Comparison of ENCODE assay signal across 20 cellular contexts in the genomic region with DNA sequence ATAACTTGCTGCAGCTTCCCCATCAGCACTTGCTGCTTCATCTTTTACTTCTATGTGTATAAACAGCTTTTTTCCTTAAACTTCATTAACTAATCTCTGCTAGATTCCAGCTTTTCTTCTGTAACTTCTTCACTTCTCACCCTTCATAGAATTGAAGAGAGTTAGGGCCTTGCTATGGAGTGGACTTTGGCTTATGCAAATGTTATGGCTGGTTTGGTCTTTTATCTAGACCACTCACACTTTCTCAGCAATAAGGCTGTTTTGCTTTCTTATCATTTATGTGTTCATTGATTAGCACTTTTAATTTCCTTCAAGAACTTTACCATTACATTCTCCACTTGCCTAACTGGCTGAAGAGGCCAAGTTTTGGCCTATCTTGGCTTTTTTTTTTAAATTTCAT.
A peak's percentile ranks its signal among the peaks of the same experiment; 100 is the strongest.
DNase-seq lines count a peak whose midpoint lies in the region; ATAC-seq, FAIRE-seq and TF ChIP-seq lines count a peak whose summit lies in the region.
"Had no signal": no experiment of that assay in that cellular context is flagged by ENCODE, and none has a peak within 500 bp of the region (broad histone marks: within the 10 kb centered on the region; RNA-seq: fewer than 3 reads in every experiment).

No MANE protein-coding gene starts in this region.

- H3K27ac ChIP-seq in MM.1S (ENCODE audit: low read length): no peak overlapping the region
- H3K27ac ChIP-seq: A549; BLaER1 treated with 17β-estradiol and CSF1 and Interleukin-3, amounts not matched to agents 10 nM and 100 nM had no signal

- H3K9ac ChIP-seq in MM.1S (ENCODE audit: low read length): no peak overlapping the region
- H3K9ac ChIP-seq: BLaER1 treated with 17β-estradiol and CSF1 and Interleukin-3, amounts not matched to agents 10 nM and 100 nM had no signal

- FAIRE-seq in D721Med (lab: Jason Lieb, UNC): no peak
- FAIRE-seq: A549 had no signal

- H3K4me3 ChIP-seq in MM.1S (ENCODE audit: low read length): no peak overlapping the region
- H3K4me3 ChIP-seq: A549; BLaER1 treated with 17β-estradiol and CSF1 and Interleukin-3, amounts not matched to agents 10 nM and 100 nM; GM23338; HAP-1 had no signal

- H4K20me1 ChIP-seq in MM.1S (ENCODE audit: insufficient read depth, low read length): no peaks in the 10 kb centered on the region

- H2AFZ ChIP-seq in MM.1S (ENCODE audit: low read length): no peak overlapping the region
- H2AFZ ChIP-seq: GM23338 had no signal

- TF ChIP-seq POLR2A in erythroblast (IDR thresholded peaks at IDR 0.05; ENCODE audit: low read length): no peak

- 0 out of 2 replicates have a peak, but pooled peaks cover 6% of the 10 kb centered on the region for H3K79me2 ChIP-seq in MM.1S (ENCODE audit: low read length)

- H3F3A ChIP-seq in MM.1S (ENCODE audit: insufficient read depth, low read length): no peaks in the 10 kb centered on the region

- ATAC-seq in GM19023 (IDR thresholded peaks at IDR 0.05; ENCODE audit: unreplicated experiment): peak; percentile 47
- no peak for ATAC-seq in HG03460 (IDR thresholded peaks at IDR 0.05; ENCODE audit: unreplicated experiment)
- ATAC-seq: A549, GM23338 had no signal

- DNase-seq in OCI-M1 (lab: John Stamatoyannopoulos, UW): peak; percentile 14
- peak; percentile 13 to 54 for DNase-seq in erythroblast (lab: John Stamatoyannopoulos, UW)
- no peak for DNase-seq in GF-D8 (lab: John Stamatoyannopoulos, UW)
- DNase-seq in MM.1S: no peak
- DNase-seq in D721Med (ENCODE audit: insufficient read length, low spot score): no peak
- DNase-seq: 8988T; ACHN; AML-193; BE2C; CD4-positive, alpha-beta T cell; CD8-positive, alpha-beta memory T cell; DMS53; DMS79 treated with DMSO at 0.1 percent for 48 hours; HFFc6 had no signal

- H3K9me2 ChIP-seq in MM.1S (replicated peaks; ENCODE audit: insufficient read depth, low read length): no peaks in the 10 kb centered on the region

- H3K4me1 ChIP-seq in MM.1S (ENCODE audit: low read length): no peaks in the 10 kb centered on the region
- H3K4me1 ChIP-seq: A549; BE2C; BLaER1 treated with 17β-estradiol and CSF1 and Interleukin-3, amounts not matched to agents 10 nM and 100 nM; HAP-1 had no signal

- no peaks in the 10 kb centered on the region for H3K36me3 ChIP-seq in MM.1S (replicated peaks; ENCODE audit: insufficient read depth, low read length)
- H3K36me3 ChIP-seq: BE2C, HAP-1 had no signal

- no peak for TF ChIP-seq CTCF in MM.1S (IDR thresholded peaks at IDR 0.05; ENCODE audit: low read length)
- TF ChIP-seq CTCF in D721Med (IDR thresholded peaks at IDR 0.05; ENCODE audit: insufficient read depth, missing control alignments): no peak

- H3K9me3 ChIP-seq in MM.1S (replicated peaks; ENCODE audit: insufficient read depth, low read length): no peaks in the 10 kb centered on the region
- H3K9me3 ChIP-seq: BE2C, HAP-1 had no signal

- H3K4me2 ChIP-seq in MM.1S (ENCODE audit: low read depth, low read length): no peak overlapping the region
- H3K4me2 ChIP-seq: A549; BLaER1 treated with 17β-estradiol and CSF1 and Interleukin-3, amounts not matched to agents 10 nM and 100 nM; GM23338 had no signal

- no peaks in the 10 kb centered on the region for H3K27me3 ChIP-seq in MM.1S (replicated peaks; ENCODE audit: insufficient read depth, low read length)
- H3K27me3 ChIP-seq: BE2C; BLaER1 treated with 17β-estradiol and CSF1 and Interleukin-3, amounts not matched to agents 10 nM and 100 nM had no signal

Comparison
In these comparisons a context has a peak if more than half of its experiments do, and no peak if none do; other contexts are left out.
1. DNase-seq: peak in OCI-M1 (single experiment) and erythroblast (2 of 2); none in GF-D8 (single experiment), MM.1S (single experiment) and D721Med (single experiment).